13 cellular contexts compared by ENCODE assay signal in genomic region chr5:38601843-38602424, GRCh38. TPM values are rescaled to one million over a fixed set of nuclear protein-coding genes. Genes with fewer than 3 reads are reported as not detected.
A peak's percentile ranks its signal among the peaks of the same experiment; 100 is the strongest.
DNase-seq lines count a peak whose midpoint lies in the region; ATAC-seq, FAIRE-seq and TF ChIP-seq lines count a peak whose summit lies in the region.
"Had no signal": no experiment of that assay in that cellular context is flagged by ENCODE, and none has a peak within 500 bp of the region (broad histone marks: within the 10 kb centered on the region; RNA-seq: fewer than 3 reads in every experiment).

No MANE protein-coding gene starts in this region.

- H3K9ac ChIP-seq in IMR-90 (ENCODE audit: low read depth, low read length) (no peak overlapping the region), mesendoderm (ENCODE audit: low read length) (peak overlapping the region; percentile 33)

- intact Hi-C loops in IMR-90 (cut with micrococcal nuclease), result no loop called here

- dilution Hi-C loops in IMR-90 (cut with HindIII; ENCODE audit: low sequenced_read_pairs, unreplicated experiment), result no loop called here

- H3K18ac ChIP-seq in IMR-90 (ENCODE audit: low read depth, low read length) (no peak overlapping the region), mesendoderm (ENCODE audit: low read length) (peak overlapping the region; percentile 98)

- H2AFZ ChIP-seq in ACC112 (ENCODE audit: low read length, unreplicated experiment), result no peak overlapping the region
- no peak overlapping the region for H2AFZ ChIP-seq in IMR-90 (replicated peaks; ENCODE audit: low read length, poor library complexity)
- no peak overlapping the region for H2AFZ ChIP-seq in GM23338

- TF ChIP-seq RAD21 in IMR-90 (IDR thresholded peaks at IDR 0.05; ENCODE audit: low read length), result no peak

- H2BK15ac ChIP-seq in IMR-90 (ENCODE audit: low read depth, low read length), result no peak overlapping the region
- H2BK15ac ChIP-seq in mesendoderm (replicated peaks; ENCODE audit: low read depth), result no peak overlapping the region

- no peak overlapping the region for H3K4me3 ChIP-seq in ACC112 (ENCODE audit: low read depth, low read length)
- H3K4me3 ChIP-seq in IMR-90 (ENCODE audit: insufficient read depth, low read depth, low read length), result no peak overlapping the region
- no peak overlapping the region for H3K4me3 ChIP-seq in bronchial epithelial cell (ENCODE audit: low read depth, low read length)
- no peak overlapping the region for H3K4me3 ChIP-seq in mesendoderm (ENCODE audit: low read length)
- no peak overlapping the region for H3K4me3 ChIP-seq in GM23338
- H3K4me3 ChIP-seq: tibial nerve had no signal

- H3K27ac Mint-ChIP-seq in GM23338, result no peak overlapping the region; the same call in 1 of the 2 replicates

- in situ Hi-C loops in IMR-90 (cut with MboI; ENCODE audit: low sequenced_read_pairs), result no loop called here

- H3K9me2 ChIP-seq in GM23338 (ENCODE audit: insufficient read depth), result peaks cover 32% of the 10 kb centered on the region

- TF ChIP-seq CTCF in IMR-90 (conservative IDR thresholded peaks at IDR 0.05; ENCODE audit: low read depth, low read length) (no peak), bronchial epithelial cell (IDR thresholded peaks at IDR 0.05; ENCODE audit: insufficient read depth, low read length, severe bottlenecking) (no peak), GM23338 (conservative IDR thresholded peaks at IDR 0.05; ENCODE audit: low read depth in 2 of 2) (no peak)

- H4K5ac ChIP-seq in IMR-90 (ENCODE audit: low read depth, low read length), result no peak overlapping the region
- peak overlapping the region; percentile 17 for H4K5ac ChIP-seq in mesendoderm (ENCODE audit: low read length)

- no peak overlapping the region for H3K14ac ChIP-seq in IMR-90 (replicated peaks; ENCODE audit: low read depth, low read length)

- no peak overlapping the region for H3K4me3 Mint-ChIP-seq in GM23338

- peaks cover 2% of the 10 kb centered on the region for H3K27me3 Mint-ChIP-seq in GM23338 (ENCODE audit: insufficient read depth, low read depth, poor library complexity)

- H3K4me1 ChIP-seq in ACC112 (ENCODE audit: control insufficient read depth, insufficient read depth, low read length, unreplicated experiment) (peaks cover 59% of the 10 kb centered on the region), IMR-90 (ENCODE audit: control insufficient read depth, insufficient read depth, low read length) (peaks cover 20% of the 10 kb centered on the region), mesendoderm (ENCODE audit: control insufficient read depth, low read depth, low read length) (peaks cover 40% of the 10 kb centered on the region), GM23338 (ENCODE audit: insufficient read depth) (peaks cover 14% of the 10 kb centered on the region; the same call in 1 of the 2 replicates)

- H3K27me3 ChIP-seq in ACC112 (ENCODE audit: insufficient read depth, low read length), result no peaks in the 10 kb centered on the region
- H3K27me3 ChIP-seq in IMR-90 (ENCODE audit: control insufficient read depth, insufficient read depth, low read length), result no peaks in the 10 kb centered on the region; the same call in 1 of the 2 replicates
- H3K27me3 ChIP-seq in bronchial epithelial cell (ENCODE audit: control insufficient read depth, insufficient read depth, low read length), result no peaks in the 10 kb centered on the region
- no peaks in the 10 kb centered on the region for H3K27me3 ChIP-seq in mesendoderm (ENCODE audit: insufficient read depth, low read length, poor library complexity)
- H3K27me3 ChIP-seq in GM23338 (ENCODE audit: insufficient read depth), result no peaks in the 10 kb centered on the region
- H3K27me3 ChIP-seq: tibial nerve had no signal

- H3K23ac ChIP-seq in IMR-90 (ENCODE audit: low read depth, low read length) (no peak overlapping the region), mesendoderm (ENCODE audit: low read length) (no peak overlapping the region)

- CTCF ChIA-PET in IMR-90 (lab: Yijun Ruan, JAX), result no interaction called here

- no peak overlapping the region for H2BK20ac ChIP-seq in IMR-90 (ENCODE audit: low read depth, low read length)

- H3K4me2 ChIP-seq in IMR-90 (ENCODE audit: low read depth, low read length) (no peak overlapping the region), mesendoderm (ENCODE audit: low read length) (no peak overlapping the region), GM23338 (no peak overlapping the region)

- no peaks in the 10 kb centered on the region for H3K9me3 ChIP-seq in IMR-90 (ENCODE audit: control insufficient read depth, insufficient read depth, low read length)
- H3K9me3 ChIP-seq: tibial nerve had no signal

- TF ChIP-seq POLR2A in IMR-90 (IDR thresholded peaks at IDR 0.05; ENCODE audit: low read depth, low read length) (no peak), GM12891 (IDR thresholded peaks at IDR 0.05; ENCODE audit: low read depth, low read length) (no peak)

- DNase-seq in IMR-90 (peak; percentile 79), bronchial epithelial cell (ENCODE audit: low read depth) (peak; percentile 92), mesendoderm (peak; percentile 45), GM23338 (ENCODE audit: low spot score) (no peak), NCI-H748 treated with DMSO at 0.1 percent for 48 hours (lab: John Stamatoyannopoulos, UW) (no peak), GM12891 (ENCODE audit: insufficient read length, low spot score) (no peak)
- DNase-seq: activated CD4-positive, alpha-beta T cell treated with anti-CD3 and anti-CD28 coated beads for 48 hours; AML-193; cerebellar nuclear complex had no signal

- H3K56ac ChIP-seq in IMR-90 (ENCODE audit: extremely low read depth, insufficient read depth, low read length), result no peak overlapping the region
- peak overlapping the region; percentile 80 for H3K56ac ChIP-seq in mesendoderm (ENCODE audit: low read length)

- no peaks in the 10 kb centered on the region for H3K36me3 ChIP-seq in ACC112 (ENCODE audit: insufficient read depth, low read length)
- no peaks in the 10 kb centered on the region for H3K36me3 ChIP-seq in IMR-90 (ENCODE audit: control insufficient read depth, insufficient read depth, low read length)
- no peaks in the 10 kb centered on the region for H3K36me3 ChIP-seq in bronchial epithelial cell (ENCODE audit: control insufficient read depth, insufficient read depth, low read length)
- H3K36me3 ChIP-seq in mesendoderm (ENCODE audit: control insufficient read depth, insufficient read depth, low read length), result no peaks in the 10 kb centered on the region
- H3K36me3 ChIP-seq in GM23338 (ENCODE audit: insufficient read depth), result no peaks in the 10 kb centered on the region
- H3K36me3 ChIP-seq: tibial nerve had no signal

- H3K79me1 ChIP-seq in IMR-90 (ENCODE audit: low read depth in 1 of 2, low read length in 2 of 2) (no peaks in the 10 kb centered on the region), mesendoderm (ENCODE audit: low read length) (no peaks in the 10 kb centered on the region)

- H3K27ac ChIP-seq in ACC112 (ENCODE audit: low read depth, low read length), result peak overlapping the region; percentile 16; the same call in 1 of the 2 replicates
- no peak overlapping the region for H3K27ac ChIP-seq in IMR-90 (ENCODE audit: insufficient read depth, low read length)
- peak overlapping the region; percentile 84 for H3K27ac ChIP-seq in mesendoderm (ENCODE audit: low read depth, low read length)
- H3K27ac ChIP-seq in GM23338 (ENCODE audit: low read depth), result no peak overlapping the region

- H3K9me3 Mint-ChIP-seq in GM23338, result no peaks in the 10 kb centered on the region

- no peaks in the 10 kb centered on the region for H3F3A ChIP-seq in GM23338 (replicated peaks; ENCODE audit: low read depth)

- 0% methylated on average over 2 of the region's 4 CpGs; no CpG with 5 or more reads in 1 of the 2 experiments for WGBS in IMR-90 (ENCODE audit: extremely low coverage in 2 of 2, insufficient read length in 1 of 2), 2 experiments
- WGBS in mesendoderm (ENCODE audit: extremely low coverage, insufficient coverage, low lambda C conversion rate), result no CpG with 5 or more reads among the region's 4 CpGs

- no peak overlapping the region for H2AK9ac ChIP-seq in IMR-90 (replicated peaks; ENCODE audit: low read depth, low read length, poor library complexity)

- no peaks in the 10 kb centered on the region for H3K79me2 ChIP-seq in ACC112 (ENCODE audit: control insufficient read depth, insufficient read depth, low read length, unreplicated experiment)
- no peaks in the 10 kb centered on the region for H3K79me2 ChIP-seq in mesendoderm (ENCODE audit: control insufficient read depth, insufficient read depth, low read length)
- no peaks in the 10 kb centered on the region for H3K79me2 ChIP-seq in GM23338 (replicated peaks; ENCODE audit: insufficient read depth)

- H3K9me1 ChIP-seq in IMR-90 (ENCODE audit: insufficient read depth, low read length), result peaks cover 16% of the 10 kb centered on the region

- H2BK120ac ChIP-seq in IMR-90 (ENCODE audit: low read depth, low read length) (no peak overlapping the region), mesendoderm (ENCODE audit: low read depth, low read length) (peak overlapping the region; percentile 99)

- H4K20me1 ChIP-seq in IMR-90 (ENCODE audit: insufficient read depth, low read length) (peaks cover 5% of the 10 kb centered on the region; the same call in 1 of the 2 replicates), GM23338 (replicated peaks; ENCODE audit: insufficient read depth) (no peaks in the 10 kb centered on the region)

- H2AK5ac ChIP-seq in IMR-90 (ENCODE audit: low read depth, low read length) (no peak overlapping the region), mesendoderm (ENCODE audit: low read length) (peak overlapping the region; percentile 92)

- peaks cover 25% of the 10 kb centered on the region for H3K4me1 Mint-ChIP-seq in GM23338

- H4K8ac ChIP-seq in IMR-90 (ENCODE audit: low read depth in 2 of 2, low read length in 2 of 2) (no peak overlapping the region), mesendoderm (ENCODE audit: low read depth, low read length) (no peak overlapping the region)

- FAIRE-seq in bronchial epithelial cell (lab: Jason Lieb, UNC) (no peak), GM12891 (lab: Jason Lieb, UNC) (no peak)
- FAIRE-seq: G401.6 had no signal

- H2BK5ac ChIP-seq in IMR-90 (ENCODE audit: low read depth, low read length, poor library complexity, severe bottlenecking) (no peak overlapping the region), mesendoderm (ENCODE audit: low read length) (peak overlapping the region; percentile 95)

- H3K4ac ChIP-seq in IMR-90 (ENCODE audit: low read depth, low read length) (no peak overlapping the region), mesendoderm (ENCODE audit: low read depth, low read length) (no peak overlapping the region)

- H3K36me3 Mint-ChIP-seq in GM23338 (ENCODE audit: low read depth), result no peaks in the 10 kb centered on the region

- H4K91ac ChIP-seq in IMR-90 (ENCODE audit: insufficient read depth, low read depth, low read length), result no peak overlapping the region

- POLR2A ChIA-PET in IMR-90 (lab: Charles Lee; ENCODE audit: unreplicated experiment), result no interaction called here

- BruUV-seq in IMR-90 (replicated peaks; lab: Mats Ljungman, UMichigan), result no TSS peak

- ATAC-seq in IMR-90 (ENCODE audit: low read depth), result no peak
- ATAC-seq in HG03432 (IDR thresholded peaks at IDR 0.05; ENCODE audit: unreplicated experiment), result no peak
- ATAC-seq in GM23338, result no peak

RNA-seq across cellular contexts. Expression of gene LIFR, which starts 45.5 kb away (rescaled TPM):
- total RNA-seq in IMR-90 (2012; rRNA removed) (10.4 and 13.9 TPM in 2 replicates), bronchial epithelial cell (4.4 and 10.0 TPM in 2 replicates)
- polyA plus RNA-seq in IMR-90 (2012; rRNA removed) (1.6 and 1.9 TPM in 2 replicates), GM23338 (2016; fragmentation: Nextera tagmentation; extraction: Ambion mirVana) (10.6 and 11.0 TPM in 2 replicates)
- 0.35 and 0.54 TPM in 2 replicates for polyA plus RNA-seq in IMR-90 (2012; cell fraction: cytosol; rRNA removed)
- 0.50 and 4.3 TPM in 2 replicates for polyA plus RNA-seq in IMR-90 (2012; cell fraction: nucleus; rRNA removed; ENCODE audit: low replicate concordance)
- 5.4 TPM for polyA plus RNA-seq in mesendoderm (2013, experiment 1 of 2)
- polyA plus RNA-seq in mesendoderm (2013, experiment 2 of 2), result 5.0 TPM
- total RNA-seq in GM23338 (2014; rRNA removed; shearing (Covaris generic)), result 20.5 and 25.2 TPM in 2 replicates
- 0.01 TPM for polyA plus RNA-seq in GM12891 (2012; ENCODE audit: low read depth, missing spikeins)

Comparison
In these comparisons a context has a peak if more than half of its experiments do, and no peak if none do; other contexts are left out.
1. H3K27ac ChIP-seq: peak in ACC112 (single experiment) and mesendoderm (single experiment); none in IMR-90 (single experiment) and GM23338 (single experiment).
2. DNase-seq: peak in IMR-90 (single experiment), bronchial epithelial cell (single experiment) and mesendoderm (single experiment); none in GM23338 (single experiment), NCI-H748 treated with DMSO at 0.1 percent for 48 hours (single experiment) and GM12891 (single experiment).